In genomic region chr2:71456617-71457016, GRCh38 we compare ENCODE assay signal across 17 cellular contexts. TPM values are rescaled to one million over a fixed set of nuclear protein-coding genes. Genes with fewer than 3 reads are reported as not detected.
DNase-seq lines count a peak whose midpoint lies in the region; ATAC-seq and TF ChIP-seq lines count a peak whose summit lies in the region.
"Had no signal": no experiment of that assay in that cellular context is flagged by ENCODE, and none has a peak within 500 bp of the region (broad histone marks: within the 10 kb centered on the region; RNA-seq: fewer than 3 reads in every experiment).

No MANE protein-coding gene starts in this region.

- no peak overlapping the region for H3K4me3 ChIP-seq in esophagus muscularis mucosa
- H3K4me3 ChIP-seq in transverse colon: no peak overlapping the region
- H3K4me3 ChIP-seq: K562, upper lobe of right lung had no signal

- intact Hi-C loops in cardiac septum (cut with DNase I): loop anchor here (5.0 kb wide), 1 partner anchor 229 kb away; the partner anchor contains the start of gene PAIP2B
- intact Hi-C loops in Right ventricle myocardium superior (cut with DNase I): no loop called here
- intact Hi-C loops in esophagus muscularis mucosa (cut with DNase I): no loop called here
- intact Hi-C loops in transverse colon (cut with DNase I; ENCODE audit: low total_unique reads): no loop called here

- no peaks in the 10 kb centered on the region for H3K9me3 Mint-ChIP-seq in nephron
- H3K9me3 Mint-ChIP-seq: activated T-helper 2 cell treated with anti-CD3 and anti-CD28 coated beads, Interferon-gamma antibody, Interleukin-2, Interleukin-4, amounts not matched to agents 10 μg/mL and 5 μg/mL and 100 μg/mL, durations not matched to agents 14 hours and 24 hours and 36 hours; CD8-positive, alpha-beta T cell had no signal

- TF ChIP-seq POLR2A in esophagus muscularis mucosa (IDR thresholded peaks at IDR 0.05; ENCODE audit: low read depth) (no peak), transverse colon (IDR thresholded peaks at IDR 0.05) (no peak)

- peaks cover 38% of the 10 kb centered on the region for H3K27me3 Mint-ChIP-seq in nephron (ENCODE audit: low read depth)

- WGBS in esophagus muscularis mucosa: 57% methylated on average over 1 of the region's 1 CpG
- 43% methylated on average over 1 of the region's 1 CpG; no CpG with 5 or more reads in 1 of the 2 donors for WGBS in transverse colon (ENCODE audit: low coverage in 1 of 2), 2 donors

- TF ChIP-seq CTCF in esophagus muscularis mucosa (IDR thresholded peaks at IDR 0.05) (no peak), nephron (IDR thresholded peaks at IDR 0.05; ENCODE audit: unreplicated experiment in 3 of 3) (no peak), transverse colon (IDR thresholded peaks at IDR 0.05) (no peak)

- H3K27ac Mint-ChIP-seq in nephron: peak overlapping the region in 2 of 3 experiments; percentile 19 to 82
- H3K27ac Mint-ChIP-seq: activated CD8-positive, alpha-beta T cell treated with anti-CD3 and anti-CD28 coated beads, Interleukin-2, amount 10 ng/mL, durations not matched to agents 7 days and 5 days; activated T-helper 2 cell treated with anti-CD3 and anti-CD28 coated beads, Interferon-gamma antibody, Interleukin-2, Interleukin-4, amounts not matched to agents 10 μg/mL and 5 μg/mL and 100 μg/mL, durations not matched to agents 14 hours and 24 hours and 36 hours; CD8-positive, alpha-beta T cell had no signal

- peak; percentile 74 for DNase-seq in cardiac septum (ENCODE audit: low spot score)
- no peak for DNase-seq in Right ventricle myocardium superior
- no peak for DNase-seq in esophagus muscularis mucosa (ENCODE audit: extremely low spot score)
- DNase-seq in transverse colon: no peak
- no peak for DNase-seq in cortex of kidney (lab: John Stamatoyannopoulos, UW)
- DNase-seq: activated CD8-positive, alpha-beta T cell treated with anti-CD3 and anti-CD28 coated beads, Interleukin-2, amount 10 ng/mL, durations not matched to agents 7 days and 5 days; CD8-positive, alpha-beta T cell; effector CD8-positive, alpha-beta T cell; foreskin keratinocyte; NCI-H1105 treated with DMSO at 0.1 percent for 48 hours; stimulated activated CD4-positive, alpha-beta T cell treated with anti-CD3 and anti-CD28 coated beads, Interleukin-2, amount 100 ng/mL, for 48 hours; upper lobe of right lung had no signal

- H3K9me3 ChIP-seq in esophagus muscularis mucosa: no peaks in the 10 kb centered on the region
- H3K9me3 ChIP-seq in transverse colon: no peaks in the 10 kb centered on the region
- H3K9me3 ChIP-seq: upper lobe of right lung had no signal

- H3K27me3 ChIP-seq in esophagus muscularis mucosa: no peaks in the 10 kb centered on the region
- peaks cover 36% of the 10 kb centered on the region for H3K27me3 ChIP-seq in transverse colon

- H3K4me3 Mint-ChIP-seq in nephron: peak overlapping the region; percentile 48 to 56 (median 50)
- H3K4me3 Mint-ChIP-seq: activated CD8-positive, alpha-beta T cell treated with anti-CD3 and anti-CD28 coated beads, Interleukin-2, amount 10 ng/mL, durations not matched to agents 7 days and 5 days; CD8-positive, alpha-beta T cell had no signal

- in situ Hi-C loops in transverse colon (cut with MboI; ENCODE audit: low pct_ligation_motif_present in 1 of 4, low pct_unique_long_range_greater_than_20kb in 1 of 4, low sequenced_read_pairs in 3 of 4): no loop called here

- TF ChIP-seq EP300 in esophagus muscularis mucosa (IDR thresholded peaks at IDR 0.05) (no peak), transverse colon (IDR thresholded peaks at IDR 0.05; ENCODE audit: low read depth) (no peak)

- H3K4me1 ChIP-seq in esophagus muscularis mucosa: peaks cover 91 to 100% (median 94%) of the 10 kb centered on the region in 4 donors
- H3K4me1 ChIP-seq in transverse colon: peaks cover 8 to 54% (median 30%) of the 10 kb centered on the region in 4 donors

- no peaks in the 10 kb centered on the region for H3K36me3 Mint-ChIP-seq in nephron (ENCODE audit: low read depth)
- H3K36me3 Mint-ChIP-seq: CD8-positive, alpha-beta T cell had no signal

- H3K36me3 ChIP-seq in esophagus muscularis mucosa (no peaks in the 10 kb centered on the region), transverse colon (no peaks in the 10 kb centered on the region)
- H3K36me3 ChIP-seq: upper lobe of right lung had no signal

- H3K27ac ChIP-seq in esophagus muscularis mucosa (replicated peaks in 1 of 4) (peak overlapping the region; percentile 82 to 89 (median 85)), transverse colon (peak overlapping the region; percentile 61 to 76 (median 65))
- H3K27ac ChIP-seq: foreskin keratinocyte, upper lobe of right lung had no signal

- ATAC-seq in Right ventricle myocardium superior (ENCODE audit: poor library complexity) (no peak), GM21526 (IDR thresholded peaks at IDR 0.05; ENCODE audit: low FRiP score, unreplicated experiment) (no peak), HG03159 (IDR thresholded peaks at IDR 0.05; ENCODE audit: unreplicated experiment) (no peak)
- ATAC-seq: CD8-positive, alpha-beta T cell; foreskin keratinocyte; K562; upper lobe of right lung had no signal

- peaks cover 62% of the 10 kb centered on the region for H3K4me1 Mint-ChIP-seq in nephron

RNA-seq across cellular contexts. Expression of gene DYSF, which starts 3.3 kb away (rescaled TPM):
- 82.8 TPM for total RNA-seq in cardiac septum
- total RNA-seq in Right ventricle myocardium superior: 45.8 TPM
- 10 to 100 TPM; 17.4 to 40.7 (median 18.5) TPM for total RNA-seq in esophagus muscularis mucosa
- 10 to 100 TPM in 2 of 4 donors, 1 to 10 TPM in 2; 3.7 to 18.7 (median 10.6) TPM for total RNA-seq in transverse colon
- total RNA-seq: activated T-helper 2 cell treated with anti-CD3 and anti-CD28 coated beads, Interferon-gamma antibody, Interleukin-2, Interleukin-4, amounts not matched to agents 10 μg/mL and 5 μg/mL and 100 μg/mL, durations not matched to agents 14 hours and 24 hours and 36 hours had no signal
